8 cellular contexts compared by ENCODE assay signal in genomic region chr12:96908170-96908675, GRCh38. TPM values are rescaled to one million over a fixed set of nuclear protein-coding genes. Genes with fewer than 3 reads are reported as not detected.
DNase-seq lines count a peak whose midpoint lies in the region; ATAC-seq lines count a peak whose summit lies in the region.

No MANE protein-coding gene starts in this region.

- H3K9me3 Mint-ChIP-seq in activated T-helper 1 cell treated with anti-CD3 and anti-CD28 coated beads, Interleukin-12 subunit alpha, Interleukin-12 subunit beta, Interleukin-2, Interleukin-4 antibody, amounts not matched to agents 30 ng/mL and 10 ng/mL and 1 ng/mL, durations not matched to agents 14 hours and 24 hours and 36 hours = no peaks in the 10 kb centered on the region
- H3K9me3 Mint-ChIP-seq in stimulated activated memory B cell treated with anti-CD40 and anti-IgM and Interleukin-4, amounts not matched to agents 10 μg/mL and 1 μg/mL and 100 μg/mL, for 72 hours = no peaks in the 10 kb centered on the region

- peaks cover 51% of the 10 kb centered on the region for H3K4me1 Mint-ChIP-seq in activated T-helper 1 cell treated with anti-CD3 and anti-CD28 coated beads, Interleukin-12 subunit alpha, Interleukin-12 subunit beta, Interleukin-2, Interleukin-4 antibody, amounts not matched to agents 30 ng/mL and 10 ng/mL and 1 ng/mL, durations not matched to agents 14 hours and 24 hours and 36 hours (ENCODE audit: low read depth)
- peaks cover 43% of the 10 kb centered on the region for H3K4me1 Mint-ChIP-seq in stimulated activated memory B cell treated with anti-CD40 and anti-IgM and Interleukin-4, amounts not matched to agents 10 μg/mL and 1 μg/mL and 100 μg/mL, for 72 hours

- peak overlapping the region; percentile 98; the same call in 1 of the 2 replicates for H3K9ac ChIP-seq in iPS-20b (ENCODE audit: low read depth, low read length)

- ATAC-seq in GM18870 (IDR thresholded peaks at IDR 0.05; ENCODE audit: unreplicated experiment) (peak; percentile 35), HG03432 (IDR thresholded peaks at IDR 0.05; ENCODE audit: unreplicated experiment) (peak; percentile 28), GM21737 (IDR thresholded peaks at IDR 0.05; ENCODE audit: unreplicated experiment) (no peak), HG02970 (IDR thresholded peaks at IDR 0.05; ENCODE audit: low FRiP score, unreplicated experiment) (no peak)
- no peak for ATAC-seq in stimulated activated memory B cell treated with anti-CD40 and anti-IgM and Interleukin-4, amounts not matched to agents 10 μg/mL and 1 μg/mL and 100 μg/mL, for 72 hours

- intact Hi-C loops in activated T-helper 1 cell treated with anti-CD3 and anti-CD28 coated beads, Interleukin-12 subunit alpha, Interleukin-12 subunit beta, Interleukin-2, Interleukin-4 antibody, amounts not matched to agents 30 ng/mL and 10 ng/mL and 1 ng/mL, durations not matched to agents 14 hours and 24 hours and 36 hours (cut with micrococcal nuclease) = loop anchor here (5.0 to 10.0 kb wide), 13 partner anchors 39 to 1739 kb away; partner anchors contain the start of genes APAF1, CFAP54, ELK3 and FGD6

- DNase-seq in activated T-helper 1 cell treated with anti-CD3 and anti-CD28 coated beads, Interleukin-12 subunit alpha, Interleukin-12 subunit beta, Interleukin-2, Interleukin-4 antibody, amounts not matched to agents 30 ng/mL and 10 ng/mL and 1 ng/mL, durations not matched to agents 14 hours and 24 hours and 36 hours (ENCODE audit: low spot score) = no peak
- DNase-seq in GM19240 (ENCODE audit: insufficient read length, low spot score) = no peak

- peaks cover 3% of the 10 kb centered on the region for H3K27me3 Mint-ChIP-seq in activated T-helper 1 cell treated with anti-CD3 and anti-CD28 coated beads, Interleukin-12 subunit alpha, Interleukin-12 subunit beta, Interleukin-2, Interleukin-4 antibody, amounts not matched to agents 30 ng/mL and 10 ng/mL and 1 ng/mL, durations not matched to agents 14 hours and 24 hours and 36 hours (ENCODE audit: insufficient read depth)
- H3K27me3 Mint-ChIP-seq in stimulated activated memory B cell treated with anti-CD40 and anti-IgM and Interleukin-4, amounts not matched to agents 10 μg/mL and 1 μg/mL and 100 μg/mL, for 72 hours = no peaks in the 10 kb centered on the region

- H3K27me3 ChIP-seq in iPS-20b (ENCODE audit: insufficient read depth, low read length) = no peaks in the 10 kb centered on the region

- peak overlapping the region; percentile 31 for H3K27ac ChIP-seq in iPS-20b (ENCODE audit: low read length)

- H3K27ac Mint-ChIP-seq in activated T-helper 1 cell treated with anti-CD3 and anti-CD28 coated beads, Interleukin-12 subunit alpha, Interleukin-12 subunit beta, Interleukin-2, Interleukin-4 antibody, amounts not matched to agents 30 ng/mL and 10 ng/mL and 1 ng/mL, durations not matched to agents 14 hours and 24 hours and 36 hours = peak overlapping the region; percentile 94
- H3K27ac Mint-ChIP-seq in stimulated activated memory B cell treated with anti-CD40 and anti-IgM and Interleukin-4, amounts not matched to agents 10 μg/mL and 1 μg/mL and 100 μg/mL, for 72 hours = peak overlapping the region; percentile 91

- H3K9me3 ChIP-seq in iPS-20b (ENCODE audit: insufficient read depth, low read depth, low read length) = no peaks in the 10 kb centered on the region

- peak overlapping the region; percentile 88 for H3K4me3 Mint-ChIP-seq in activated T-helper 1 cell treated with anti-CD3 and anti-CD28 coated beads, Interleukin-12 subunit alpha, Interleukin-12 subunit beta, Interleukin-2, Interleukin-4 antibody, amounts not matched to agents 30 ng/mL and 10 ng/mL and 1 ng/mL, durations not matched to agents 14 hours and 24 hours and 36 hours
- peak overlapping the region; percentile 86 for H3K4me3 Mint-ChIP-seq in stimulated activated memory B cell treated with anti-CD40 and anti-IgM and Interleukin-4, amounts not matched to agents 10 μg/mL and 1 μg/mL and 100 μg/mL, for 72 hours

- H3K36me3 ChIP-seq in iPS-20b (ENCODE audit: insufficient read depth, low read depth, low read length) = peaks cover 4% of the 10 kb centered on the region; the same call in 1 of the 2 replicates

- H3K4me1 ChIP-seq in iPS-20b (ENCODE audit: insufficient read depth, low read length) = peaks cover 11% of the 10 kb centered on the region; the same call in 1 of the 2 replicates

- peak overlapping the region; percentile 100 for H3K4me3 ChIP-seq in iPS-20b (ENCODE audit: low read length)

- H3K36me3 Mint-ChIP-seq in activated T-helper 1 cell treated with anti-CD3 and anti-CD28 coated beads, Interleukin-12 subunit alpha, Interleukin-12 subunit beta, Interleukin-2, Interleukin-4 antibody, amounts not matched to agents 30 ng/mL and 10 ng/mL and 1 ng/mL, durations not matched to agents 14 hours and 24 hours and 36 hours (ENCODE audit: low read depth) = peaks cover 27% of the 10 kb centered on the region
- peaks cover 11% of the 10 kb centered on the region for H3K36me3 Mint-ChIP-seq in stimulated activated memory B cell treated with anti-CD40 and anti-IgM and Interleukin-4, amounts not matched to agents 10 μg/mL and 1 μg/mL and 100 μg/mL, for 72 hours

RNA-seq across cellular contexts. Expression of gene NEDD1, which starts 1.2 kb away (rescaled TPM):
- 61.1 and 65.3 TPM in 2 replicates for total RNA-seq in activated T-helper 1 cell treated with anti-CD3 and anti-CD28 coated beads, Interleukin-12 subunit alpha, Interleukin-12 subunit beta, Interleukin-2, Interleukin-4 antibody, amounts not matched to agents 30 ng/mL and 10 ng/mL and 1 ng/mL, durations not matched to agents 14 hours and 24 hours and 36 hours

Comparison
In these comparisons a context has a peak if more than half of its experiments do, and no peak if none do; other contexts are left out.
1. ATAC-seq: peak in GM18870 (single experiment) and HG03432 (single experiment); none in stimulated activated memory B cell treated with anti-CD40 and anti-IgM and Interleukin-4, amounts not matched to agents 10 μg/mL and 1 μg/mL and 100 μg/mL, for 72 hours (single experiment), GM21737 (single experiment) and HG02970 (single experiment).